Comparison of ENCODE assay signal across 9 cellular contexts in genomic region chr1:172699111-172699510, GRCh38. TPM values are rescaled to one million over a fixed set of nuclear protein-coding genes. Genes with fewer than 3 reads are reported as not detected.
DNase-seq lines count a peak whose midpoint lies in the region; ATAC-seq, FAIRE-seq and TF ChIP-seq lines count a peak whose summit lies in the region.
"Had no signal": no experiment of that assay in that cellular context is flagged by ENCODE, and none has a peak within 500 bp of the region (broad histone marks: within the 10 kb centered on the region; RNA-seq: fewer than 3 reads in every experiment).

No MANE protein-coding gene starts in this region.

- no peaks in the 10 kb centered on the region for H3K36me3 ChIP-seq in ascending aorta
- no peaks in the 10 kb centered on the region for H3K36me3 ChIP-seq in small intestine (ENCODE audit: control insufficient read depth in 2 of 2, insufficient read depth in 2 of 2, low read length in 2 of 2)
- H3K36me3 ChIP-seq in sigmoid colon = no peaks in the 10 kb centered on the region

- DNase-seq in GM12865 (ENCODE audit: low read depth) (peak; percentile 71), T-helper 9 cell (peak; percentile 52), ascending aorta (ENCODE audit: low spot score in 2 of 2) (peak; percentile 8 to 63), small intestine (peak; percentile 67), NCI-H446 treated with DMSO at 0.1 percent for 48 hours (lab: John Stamatoyannopoulos, UW) (no peak), sigmoid colon (no peak), NCI-H1417 (lab: John Stamatoyannopoulos, UW) (no peak)

- TF ChIP-seq CTCF in GM12865 (IDR thresholded peaks at IDR 0.05; ENCODE audit: insufficient read depth, low read depth, low read length, missing control alignments) (no peak), ascending aorta (IDR thresholded peaks at IDR 0.05) (no peak), sigmoid colon (IDR thresholded peaks at IDR 0.05) (no peak)

- H3K4me1 ChIP-seq in ascending aorta = no peaks in the 10 kb centered on the region
- no peaks in the 10 kb centered on the region for H3K4me1 ChIP-seq in small intestine (ENCODE audit: control insufficient read depth in 2 of 2, insufficient read depth in 1 of 2, low read depth in 1 of 2, low read length in 1 of 2)
- H3K4me1 ChIP-seq in sigmoid colon = peaks cover 0 to 8% (median 7%) of the 10 kb centered on the region in 4 donors

- 54 to 79% (median 57%) methylated on average over 3 of the region's 3 CpGs for WGBS in small intestine, 3 donors
- 37 to 77% methylated on average over 3 of the region's 3 CpGs for WGBS in sigmoid colon, 2 donors

- H3K4me3 ChIP-seq in GM12865 (ENCODE audit: low read depth, low read length) (no peak overlapping the region), ascending aorta (no peak overlapping the region), small intestine (ENCODE audit: low read depth in 1 of 2, low read length in 2 of 2) (no peak overlapping the region), sigmoid colon (no peak overlapping the region)

- no peak for TF ChIP-seq EP300 in sigmoid colon (IDR thresholded peaks at IDR 0.05)

- H3K9me3 ChIP-seq in ascending aorta (no peaks in the 10 kb centered on the region), small intestine (ENCODE audit: control insufficient read depth, low read depth) (no peaks in the 10 kb centered on the region), sigmoid colon (no peaks in the 10 kb centered on the region)

- intact Hi-C loops in ascending aorta (cut with DNase I) = no loop called here
- intact Hi-C loops in sigmoid colon (cut with DNase I) = no loop called here

- no peak for FAIRE-seq in small intestine (lab: Jason Lieb, UNC)

- TF ChIP-seq POLR2A in sigmoid colon (IDR thresholded peaks at IDR 0.05) = no peak

- ATAC-seq in HG02943 (IDR thresholded peaks at IDR 0.05; ENCODE audit: low read depth, unreplicated experiment) = peak; percentile 75
- ATAC-seq: HCT116 had no signal

- H3K27me3 ChIP-seq in ascending aorta = no peaks in the 10 kb centered on the region
- H3K27me3 ChIP-seq in small intestine (ENCODE audit: control insufficient read depth in 2 of 2, insufficient read depth in 2 of 2, low read length in 2 of 2) = no peaks in the 10 kb centered on the region
- no peaks in the 10 kb centered on the region for H3K27me3 ChIP-seq in sigmoid colon

- H3K27ac ChIP-seq in ascending aorta = no peak overlapping the region
- peak overlapping the region; percentile 69 to 72 for H3K27ac ChIP-seq in small intestine (ENCODE audit: low read depth in 1 of 2, low read length in 1 of 2)
- no peak overlapping the region for H3K27ac ChIP-seq in sigmoid colon

RNA-seq across cellular contexts. Expression of gene FASLG, which starts 40.2 kb away (rescaled TPM):
- total RNA-seq in ascending aorta = not detected
- polyA plus RNA-seq in small intestine = 1 to 10 TPM in 1 of 3 donors, under 1 TPM in 1, not detected in 1; 0.09 to 1.4 TPM
- total RNA-seq in sigmoid colon = not detected
- polyA plus RNA-seq in sigmoid colon = under 1 TPM in 1 of 3 donors, not detected in 2; 0.31 TPM

Comparison
In these comparisons a context has a peak if more than half of its experiments do, and no peak if none do; other contexts are left out.
1. DNase-seq: peak in GM12865 (single experiment), T-helper 9 cell (single experiment), ascending aorta (2 of 2) and small intestine (single experiment); none in NCI-H446 treated with DMSO at 0.1 percent for 48 hours (single experiment), sigmoid colon (single experiment) and NCI-H1417 (0 of 3).
2. H3K27ac ChIP-seq: peak in small intestine (2 of 2); none in ascending aorta (0 of 2) and sigmoid colon (0 of 4).